ENCODE assay signal across 13 cellular contexts in genomic region chr14:81471062-81471461, GRCh38.
DNase-seq lines count a peak whose midpoint lies in the region; ATAC-seq and TF ChIP-seq lines count a peak whose summit lies in the region.
"Had no signal": no experiment of that assay in that cellular context is flagged by ENCODE, and none has a peak within 500 bp of the region (broad histone marks: within the 10 kb centered on the region; RNA-seq: fewer than 3 reads in every experiment).

No MANE protein-coding gene starts in this region.

- no peak for DNase-seq in activated T-helper 2 cell treated with anti-CD3 and anti-CD28 coated beads, Interferon-gamma antibody, Interleukin-2, Interleukin-4, amounts not matched to agents 10 μg/mL and 5 μg/mL and 100 μg/mL, durations not matched to agents 14 hours and 24 hours and 36 hours (ENCODE audit: low spot score)
- no peak for DNase-seq in NCI-H2107 (lab: John Stamatoyannopoulos, UW)
- no peak for DNase-seq in chondrocyte (ENCODE audit: low spot score)
- no peak for DNase-seq in NK-92 treated with Interleukin-12 subunit alpha and Interleukin-12 subunit beta, amount 100 ng/mL, for 24 hours (lab: John Stamatoyannopoulos, UW)
- DNase-seq in CD4-positive, alpha-beta T cell, result no peak
- DNase-seq: immature natural killer cell, naive B cell, NCI-H1092, spleen had no signal

- no peaks in the 10 kb centered on the region for H3K9me3 Mint-ChIP-seq in activated T-helper 2 cell treated with anti-CD3 and anti-CD28 coated beads, Interferon-gamma antibody, Interleukin-2, Interleukin-4, amounts not matched to agents 10 μg/mL and 5 μg/mL and 100 μg/mL, durations not matched to agents 14 hours and 24 hours and 36 hours
- H3K9me3 Mint-ChIP-seq in chondrocyte (ENCODE audit: low read depth), result no peaks in the 10 kb centered on the region
- no peaks in the 10 kb centered on the region for H3K9me3 Mint-ChIP-seq in CD4-positive, alpha-beta T cell
- H3K9me3 Mint-ChIP-seq: immature natural killer cell, naive B cell had no signal

- ATAC-seq in GM18511 (IDR thresholded peaks at IDR 0.05; ENCODE audit: unreplicated experiment), result peak; percentile 21
- peak; percentile 14 for ATAC-seq in GM19468 (IDR thresholded peaks at IDR 0.05; ENCODE audit: extremely low read depth, unreplicated experiment)
- peak; percentile 23 for ATAC-seq in HG03139 (IDR thresholded peaks at IDR 0.05; ENCODE audit: unreplicated experiment)
- ATAC-seq in CD4-positive, alpha-beta T cell (ENCODE audit: poor library complexity), result no peak
- ATAC-seq: Panc1 had no signal

- no peaks in the 10 kb centered on the region for H3K9me3 ChIP-seq in CD4-positive, alpha-beta T cell (ENCODE audit: control insufficient read depth, low read length)
- H3K9me3 ChIP-seq: spleen had no signal

- POLR2A ChIA-PET in CD4-positive, alpha-beta T cell (lab: Charles Lee), result interaction anchor here (1.7 kb wide), 1 partner anchor 62 kb away, joined by 6 read pairs; the partner anchor contains the start of gene SEL1L

- intact Hi-C loops in activated T-helper 2 cell treated with anti-CD3 and anti-CD28 coated beads, Interferon-gamma antibody, Interleukin-2, Interleukin-4, amounts not matched to agents 10 μg/mL and 5 μg/mL and 100 μg/mL, durations not matched to agents 14 hours and 24 hours and 36 hours (cut with micrococcal nuclease), result loop anchor here (5.0 kb wide), 2 partner anchors 46 to 299 kb away; no protein-coding TSS in a partner anchor
- intact Hi-C loops in CD4-positive, alpha-beta T cell (cut with DNase I, micrococcal nuclease), result no loop called here

- no peak overlapping the region for H3K4me3 Mint-ChIP-seq in activated T-helper 2 cell treated with anti-CD3 and anti-CD28 coated beads, Interferon-gamma antibody, Interleukin-2, Interleukin-4, amounts not matched to agents 10 μg/mL and 5 μg/mL and 100 μg/mL, durations not matched to agents 14 hours and 24 hours and 36 hours (ENCODE audit: low read depth)
- no peak overlapping the region for H3K4me3 Mint-ChIP-seq in chondrocyte (ENCODE audit: unreplicated experiment)
- H3K4me3 Mint-ChIP-seq in CD4-positive, alpha-beta T cell, result no peak overlapping the region
- H3K4me3 Mint-ChIP-seq: immature natural killer cell had no signal

- H3K4me1 Mint-ChIP-seq in activated T-helper 2 cell treated with anti-CD3 and anti-CD28 coated beads, Interferon-gamma antibody, Interleukin-2, Interleukin-4, amounts not matched to agents 10 μg/mL and 5 μg/mL and 100 μg/mL, durations not matched to agents 14 hours and 24 hours and 36 hours (ENCODE audit: low read depth), result peaks cover 50% of the 10 kb centered on the region
- no peaks in the 10 kb centered on the region for H3K4me1 Mint-ChIP-seq in chondrocyte (ENCODE audit: low read depth)
- peaks cover 31% of the 10 kb centered on the region for H3K4me1 Mint-ChIP-seq in CD4-positive, alpha-beta T cell (ENCODE audit: low read depth)

- H3K36me3 Mint-ChIP-seq in activated T-helper 2 cell treated with anti-CD3 and anti-CD28 coated beads, Interferon-gamma antibody, Interleukin-2, Interleukin-4, amounts not matched to agents 10 μg/mL and 5 μg/mL and 100 μg/mL, durations not matched to agents 14 hours and 24 hours and 36 hours (ENCODE audit: low read depth), result peaks cover 40% of the 10 kb centered on the region
- H3K36me3 Mint-ChIP-seq in chondrocyte (ENCODE audit: low read depth), result peaks cover 8% of the 10 kb centered on the region
- H3K36me3 Mint-ChIP-seq in CD4-positive, alpha-beta T cell (ENCODE audit: low read depth), result peaks cover 19% of the 10 kb centered on the region
- H3K36me3 Mint-ChIP-seq: immature natural killer cell, naive B cell had no signal

- H3K27me3 ChIP-seq in CD4-positive, alpha-beta T cell (ENCODE audit: control insufficient read depth, insufficient read depth, low read length), result no peaks in the 10 kb centered on the region
- H3K27me3 ChIP-seq: spleen had no signal

- no peak overlapping the region for H3K27ac ChIP-seq in CD4-positive, alpha-beta T cell (ENCODE audit: low read depth, low read length)

- no peaks in the 10 kb centered on the region for H3K27me3 Mint-ChIP-seq in activated T-helper 2 cell treated with anti-CD3 and anti-CD28 coated beads, Interferon-gamma antibody, Interleukin-2, Interleukin-4, amounts not matched to agents 10 μg/mL and 5 μg/mL and 100 μg/mL, durations not matched to agents 14 hours and 24 hours and 36 hours (ENCODE audit: low read depth)
- no peaks in the 10 kb centered on the region for H3K27me3 Mint-ChIP-seq in chondrocyte (ENCODE audit: low read depth)
- no peaks in the 10 kb centered on the region for H3K27me3 Mint-ChIP-seq in CD4-positive, alpha-beta T cell
- H3K27me3 Mint-ChIP-seq: naive B cell had no signal

- CTCF ChIA-PET in CD4-positive, alpha-beta T cell (lab: Charles Lee), result no interaction called here

- no peak for TF ChIP-seq CTCF in chondrocyte (IDR thresholded peaks at IDR 0.05)
- TF ChIP-seq CTCF in CD4-positive, alpha-beta T cell (IDR thresholded peaks at IDR 0.05), result no peak

- peak overlapping the region; percentile 19 for H3K27ac Mint-ChIP-seq in activated T-helper 2 cell treated with anti-CD3 and anti-CD28 coated beads, Interferon-gamma antibody, Interleukin-2, Interleukin-4, amounts not matched to agents 10 μg/mL and 5 μg/mL and 100 μg/mL, durations not matched to agents 14 hours and 24 hours and 36 hours
- no peak overlapping the region for H3K27ac Mint-ChIP-seq in chondrocyte (ENCODE audit: unreplicated experiment)
- no peak overlapping the region for H3K27ac Mint-ChIP-seq in CD4-positive, alpha-beta T cell
- H3K27ac Mint-ChIP-seq: immature natural killer cell had no signal
